In genomic region chr20:46400253-46400652, GRCh38 we compare ENCODE assay signal across 8 cellular contexts. TPM values are rescaled to one million over a fixed set of nuclear protein-coding genes. Genes with fewer than 3 reads are reported as not detected.
DNase-seq lines count a peak whose midpoint lies in the region; ATAC-seq, FAIRE-seq and TF ChIP-seq lines count a peak whose summit lies in the region.

No MANE protein-coding gene starts in this region.

- H3K36me3 Mint-ChIP-seq in activated T-cell treated with anti-CD3 and anti-CD28 coated beads, Interleukin-2, amount 50 U/mL, for 4 hours (ENCODE audit: insufficient read depth), result peaks cover 21% of the 10 kb centered on the region

- H3K4me3 Mint-ChIP-seq in activated T-cell treated with anti-CD3 and anti-CD28 coated beads, Interleukin-2, amount 50 U/mL, for 4 hours, result peak overlapping the region; percentile 66

- FAIRE-seq in K562 (lab: Jason Lieb, UNC), result no peak

- peaks cover 11% of the 10 kb centered on the region for H3K79me2 ChIP-seq in K562 (ENCODE audit: control insufficient read depth, insufficient read depth, low read length)

- BruUV-seq in K562 (replicated peaks; lab: Mats Ljungman, UMichigan), result no TSS peak

- POLR2A ChIA-PET in K562 (lab: Yijun Ruan, JAX), result interaction anchor here (1.0 to 2.3 kb wide), 3 partner anchors 27 to 42 kb away, joined by 3 to 7 read pairs (median 4); no protein-coding TSS in a partner anchor

- no peak for TF ChIP-seq RAD21 in K562 (CRISPR knock-in tag; conservative IDR thresholded peaks at IDR 0.05 in 1 of 2, IDR thresholded peaks at IDR 0.05 in 1 of 2)

- H3K4me1 ChIP-seq in K562 (replicated peaks in 1 of 2; ENCODE audit: control insufficient read depth in 2 of 2, insufficient read depth in 2 of 2, low read length in 2 of 2) (peaks cover 9 to 26% of the 10 kb centered on the region in 2 experiments), left lung (peaks cover 52 to 100% of the 10 kb centered on the region in 2 donors), upper lobe of left lung (peaks cover 66 to 78% (median 75%) of the 10 kb centered on the region in 4 donors)

- CTCF ChIA-PET in K562 (lab: Yijun Ruan, JAX; ENCODE audit: low intra/inter-chr PET ratio), result no interaction called here

- H3K9me3 ChIP-seq in K562 (replicated peaks; ENCODE audit: control insufficient read depth, insufficient read depth, low read depth, low read length) (no peaks in the 10 kb centered on the region), left lung (no peaks in the 10 kb centered on the region), upper lobe of left lung (no peaks in the 10 kb centered on the region)

- intact Hi-C loops in K562 (cut with micrococcal nuclease) (no loop called here), left lung (cut with DNase I) (no loop called here)

- H3K27ac ChIP-seq in K562 (ENCODE audit: extremely low read depth, low read depth, low read length), result no peak overlapping the region
- H3K27ac ChIP-seq in left lung, result peak overlapping the region; percentile 82 to 88
- peak overlapping the region; percentile 83 to 96 (median 88) for H3K27ac ChIP-seq in upper lobe of left lung

- H3K9me1 ChIP-seq in K562 (ENCODE audit: control insufficient read depth, insufficient read depth, low read length), result no peaks in the 10 kb centered on the region

- H2AFZ ChIP-seq in K562 (ENCODE audit: low read depth, low read length), result no peak overlapping the region

- H4K20me1 ChIP-seq in K562 (replicated peaks; ENCODE audit: control insufficient read depth, insufficient read depth, low read length), result peaks cover 14% of the 10 kb centered on the region; the same call in 1 of the 2 replicates

- ATAC-seq in activated T-cell treated with anti-CD3 and anti-CD28 coated beads, Interleukin-2, amount 50 U/mL, for 4 hours, result no peak
- ATAC-seq in K562, result peak; percentile 63
- ATAC-seq in left lung, result peak; percentile 86
- peak; percentile 85 to 89 for ATAC-seq in upper lobe of left lung (ENCODE audit: low FRiP score in 2 of 2)

- no peak for TF ChIP-seq CTCF in K562 (IDR thresholded peaks at IDR 0.05 in 2 of 3, conservative IDR thresholded peaks at IDR 0.05 in 1 of 3; ENCODE audit: insufficient read depth in 2 of 3, low read depth in 1 of 3, low read length in 3 of 3)
- TF ChIP-seq CTCF in left lung (IDR thresholded peaks at IDR 0.05), result no peak
- peak in 3 of 6 experiments; percentile 10 to 20 (median 12) for TF ChIP-seq CTCF in upper lobe of left lung (IDR thresholded peaks at IDR 0.05)

- peaks cover 72% of the 10 kb centered on the region for H3K4me1 Mint-ChIP-seq in activated T-cell treated with anti-CD3 and anti-CD28 coated beads, Interleukin-2, amount 50 U/mL, for 4 hours (ENCODE audit: low read depth)

- WGBS in K562 (ENCODE audit: insufficient coverage, low coverage, missing lambda C conversion rate), result 37% methylated on average over 4 of the region's 4 CpGs
- 6 to 9% methylated on average over 4 of the region's 4 CpGs for WGBS in upper lobe of left lung, 2 donors

- TF ChIP-seq POLR2A in K562 (conservative IDR thresholded peaks at IDR 0.05), result no peak
- TF ChIP-seq POLR2A in upper lobe of left lung (IDR thresholded peaks at IDR 0.05), result peak in 2 of 4 donors; percentile 25 to 34

- TF ChIP-seq EP300 in K562 (IDR thresholded peaks at IDR 0.05; ENCODE audit: low read length), result no peak
- TF ChIP-seq EP300 in upper lobe of left lung (IDR thresholded peaks at IDR 0.05), result peak in 1 of 4 donors; percentile 28

- H3K27me3 ChIP-seq in K562 (ENCODE audit: control insufficient read depth in 2 of 2, insufficient read depth in 2 of 2, low read length in 2 of 2) (no peaks in the 10 kb centered on the region), left lung (no peaks in the 10 kb centered on the region), upper lobe of left lung (no peaks in the 10 kb centered on the region)

- H3K4me2 ChIP-seq in K562 (ENCODE audit: insufficient read depth, low read length), result no peak overlapping the region

- no peaks in the 10 kb centered on the region for H3K27me3 Mint-ChIP-seq in activated T-cell treated with anti-CD3 and anti-CD28 coated beads, Interleukin-2, amount 50 U/mL, for 4 hours (ENCODE audit: low read depth)

- in situ Hi-C loops in K562 (cut with MboI), result loop anchor here (5.0 kb wide), 1 partner anchor 33 kb away; no protein-coding TSS in a partner anchor

- no peak for DNase-seq in activated T-cell treated with anti-CD3 and anti-CD28 coated beads, Interleukin-2, amount 50 U/mL, for 4 hours
- no peak for DNase-seq in activated T-cell treated with anti-CD3 and anti-CD28 coated beads for 4 hours
- no peak for DNase-seq in K562 (ENCODE audit: extremely low read depth in 1 of 4, low spot score in 3 of 4)
- no peak for DNase-seq in left lung
- DNase-seq in upper lobe of left lung, result peak in 1 of 2 donors; percentile 69
- DNase-seq in kidney tubule cell (ENCODE audit: low spot score), result no peak
- no peak for DNase-seq in KG1 (lab: John Stamatoyannopoulos, UW)
- DNase-seq in NCI-H345 (lab: John Stamatoyannopoulos, UW), result no peak

- H3K9ac ChIP-seq in K562 (ENCODE audit: insufficient read depth in 1 of 2, low read depth in 2 of 2, low read length in 2 of 2), result no peak overlapping the region

- H3K9me3 Mint-ChIP-seq in activated T-cell treated with anti-CD3 and anti-CD28 coated beads, Interleukin-2, amount 50 U/mL, for 4 hours, result no peaks in the 10 kb centered on the region

- no peak overlapping the region for H3K4me3 ChIP-seq in K562
- H3K4me3 ChIP-seq in left lung, result no peak overlapping the region
- peak overlapping the region in 2 of 4 donors; percentile 7 to 10 for H3K4me3 ChIP-seq in upper lobe of left lung

- H3K36me3 ChIP-seq in K562 (ENCODE audit: control insufficient read depth, insufficient read depth, low read length), result peaks cover 15% of the 10 kb centered on the region; the same call in 2 of the 3 replicates
- peaks cover 0 to 10% of the 10 kb centered on the region in 2 donors for H3K36me3 ChIP-seq in left lung
- H3K36me3 ChIP-seq in upper lobe of left lung, result peaks cover 0 to 12% (median 0%) of the 10 kb centered on the region in 4 donors

TF ChIP-seq in K562, 482 proteins besides CTCF, POLR2A, EP300 and RAD21:
- peak; percentile 38; the same call in 1 of the 2 replicates for TF ChIP-seq MEF2A (IDR thresholded peaks at IDR 0.05; ENCODE audit: control insufficient read depth, low read depth, low read length)
- TF ChIP-seq, protein P1, sequence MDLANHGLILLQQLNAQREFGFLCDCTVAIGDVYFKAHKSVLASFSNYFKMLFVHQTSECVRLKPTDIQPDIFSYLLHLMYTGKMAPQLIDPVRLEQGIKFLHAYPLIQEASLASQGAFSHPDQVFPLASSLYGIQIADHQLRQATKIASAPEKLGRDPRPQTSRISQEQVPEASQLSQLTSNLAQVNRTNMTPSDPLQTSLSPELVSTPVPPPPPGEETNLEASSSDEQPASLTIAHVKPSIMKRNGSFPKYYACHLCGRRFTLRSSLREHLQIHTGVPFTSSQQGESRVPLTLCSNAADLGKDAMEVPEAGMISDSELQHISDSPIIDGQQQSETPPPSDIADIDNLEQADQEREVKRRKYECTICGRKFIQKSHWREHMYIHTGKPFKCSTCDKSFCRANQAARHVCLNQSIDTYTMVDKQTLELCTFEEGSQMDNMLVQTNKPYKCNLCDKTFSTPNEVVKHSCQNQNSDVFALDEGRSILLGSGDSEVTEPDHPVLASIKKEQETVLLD (IDR thresholded peaks at IDR 0.05), result no peak
TF ChIP-seq in K562: peak in this region for 1.

RNA-seq across cellular contexts. Expression of gene ELMO2, which starts 6.2 kb away (rescaled TPM):
- 10 to 100 TPM; 31.6 to 46.4 (median 42.6) TPM for total RNA-seq in activated T-cell treated with anti-CD3 and anti-CD28 coated beads, Interleukin-2, amount 50 U/mL, for 4 hours
- 25.8 and 29.0 TPM in 2 replicates for total RNA-seq in K562 (2011; cell fraction: chromatin; rRNA removed; ENCODE audit: low replicate concordance)
- total RNA-seq in K562 (2011; cell fraction: nucleolus; rRNA removed), result 10.8 and 12.8 TPM in 2 replicates
- total RNA-seq in K562 (2011; cell fraction: nucleoplasm; rRNA removed), result 19.3 and 27.9 TPM in 2 replicates
- 7.5 and 10.5 TPM in 2 replicates for total RNA-seq in K562 (2014; rRNA removed)
- total RNA-seq in K562 (2014; rRNA removed; fragmentation: Illumina TruSeq; extraction: Trizol), result 10.2 and 10.6 TPM in 2 replicates
- 14.3 and 16.8 TPM in 2 replicates for total RNA-seq in K562 (2015; rRNA removed; fragmentation: Illumina TruSeq; extraction: Trizol)
- 16.5 and 19.6 TPM in 2 replicates for total RNA-seq in K562 (2021)
- 16.4 and 17.6 TPM in 2 replicates for polyA plus RNA-seq in K562 (2011; rRNA removed)
- 22.4 and 24.3 TPM in 2 replicates for polyA plus RNA-seq in K562 (2011; cell fraction: cytosol; rRNA removed)
- 32.1 and 38.6 TPM in 2 replicates for polyA plus RNA-seq in K562 (2011; cell fraction: nucleus; rRNA removed)
- 13.4 and 16.5 TPM in 2 replicates for polyA plus RNA-seq in K562 (2012)
- 16.4 and 21.5 TPM in 2 replicates for polyA plus RNA-seq in K562 (2014; fragmentation: Illumina TruSeq; extraction: Trizol)
- 10 to 100 TPM in 1 of 2 experiments, 1 to 10 TPM in 1; 8.8 to 15.9 TPM for polyA plus RNA-seq in K562 (2014; fragmentation: Nextera tagmentation; extraction: Ambion mirVana)
- 12.2 and 14.8 TPM in 2 replicates for polyA plus RNA-seq in K562 (2014; rRNA removed)
- 20.3 and 24.0 TPM in 2 replicates for polyA minus RNA-seq in K562 (2011; rRNA and poly(A)+ RNA removed)
- 12.3 and 15.4 TPM in 2 replicates for polyA minus RNA-seq in K562 (2011; cell fraction: cytosol; rRNA and poly(A)+ RNA removed)
- polyA minus RNA-seq in K562 (2011; cell fraction: nucleus; rRNA and poly(A)+ RNA removed), result 9.2 and 15.8 TPM in 2 replicates
- total RNA-seq in left lung, result 10 to 100 TPM; 56.2 to 58.3 TPM
- total RNA-seq in upper lobe of left lung, result 100 to 1,000 TPM in 1 of 6 donors, 10 to 100 TPM in 5; 36.4 to 103 (median 46.3) TPM

Comparison
In these comparisons a context has a peak if more than half of its experiments do, and no peak if none do; other contexts are left out.
1. ATAC-seq: peak in K562 (single experiment), left lung (single experiment) and upper lobe of left lung (2 of 2); none in activated T-cell treated with anti-CD3 and anti-CD28 coated beads, Interleukin-2, amount 50 U/mL, for 4 hours (0 of 2).